ENCODE assay signal across 1 cellular context in genomic region chr12:46385439-46385838, GRCh38.
A peak's percentile ranks its signal among the peaks of the same experiment; 100 is the strongest.
TF ChIP-seq lines count a peak whose summit lies in the region.

No MANE protein-coding gene starts in this region.

TF ChIP-seq in K562, 482 proteins besides CTCF, POLR2A, EP300 and RAD21 (continued from another document and continues in another):
- TF ChIP-seq HNRNPLL (IDR thresholded peaks at IDR 0.05; ENCODE audit: low read depth, low read length, poor library complexity, severe bottlenecking) (no peak), MLX (CRISPR knock-in tag; conservative IDR thresholded peaks at IDR 0.05) (0 out of 4 replicates have a peak, but pooled peaks of 1 of the 2 experiments have one; percentile 78), U2AF1 (optimal IDR thresholded peaks at IDR 0.05; ENCODE audit: low read depth, low read length) (no peak), MTA1 (IDR thresholded peaks at IDR 0.05; ENCODE audit: borderline replicate concordance) (no peak), HDAC6 (IDR thresholded peaks at IDR 0.05; ENCODE audit: low read depth, low read length) (no peak), RBFOX2 (IDR thresholded peaks at IDR 0.05; ENCODE audit: low read depth, low read length) (0 out of 2 replicates have a peak, but pooled peaks have one; percentile 5), ZNF592 (IDR thresholded peaks at IDR 0.05) (peak; percentile 65), ESRRB (CRISPR knock-in tag; IDR thresholded peaks at IDR 0.05; ENCODE audit: borderline replicate concordance) (no peak), YY1 (IDR thresholded peaks at IDR 0.05; ENCODE audit: borderline replicate concordance in 1 of 3, control insufficient read depth in 1 of 3, extremely low read depth in 1 of 3, insufficient read depth in 3 of 3, insufficient read length in 1 of 3, insufficient replicate concordance in 2 of 3, low read depth in 1 of 3, low read length in 2 of 3) (no peak), MGA (IDR thresholded peaks at IDR 0.05) (0 out of 2 replicates have a peak, but pooled peaks have one; percentile 13), PML (IDR thresholded peaks at IDR 0.05; ENCODE audit: low read length) (no peak), POLR2AphosphoS2 (IDR thresholded peaks at IDR 0.05; ENCODE audit: low read length) (no peak), ZNF253 (CRISPR knock-in tag; conservative IDR thresholded peaks at IDR 0.05) (no peak), HBP1 (CRISPR knock-in tag; IDR thresholded peaks at IDR 0.05) (0 out of 2 replicates have a peak, but pooled peaks have one; percentile 33), ZNF76 (CRISPR knock-in tag; IDR thresholded peaks at IDR 0.05; ENCODE audit: borderline replicate concordance) (0 out of 2 replicates have a peak, but pooled peaks have one; percentile 37), CEBPG (CRISPR knock-in tag; IDR thresholded peaks at IDR 0.05) (no peak), CEBPG (tag; conservative IDR thresholded peaks at IDR 0.05 in 1 of 2, IDR thresholded peaks at IDR 0.05 in 1 of 2) (0 out of 4 replicates have a peak, but pooled peaks of 1 of the 2 experiments have one; percentile 3), HMGN3 (IDR thresholded peaks at IDR 0.05; ENCODE audit: borderline replicate concordance, extremely low read depth, insufficient read length, low read depth, low read length) (no peak)
- TF ChIP-seq, protein P1, sequence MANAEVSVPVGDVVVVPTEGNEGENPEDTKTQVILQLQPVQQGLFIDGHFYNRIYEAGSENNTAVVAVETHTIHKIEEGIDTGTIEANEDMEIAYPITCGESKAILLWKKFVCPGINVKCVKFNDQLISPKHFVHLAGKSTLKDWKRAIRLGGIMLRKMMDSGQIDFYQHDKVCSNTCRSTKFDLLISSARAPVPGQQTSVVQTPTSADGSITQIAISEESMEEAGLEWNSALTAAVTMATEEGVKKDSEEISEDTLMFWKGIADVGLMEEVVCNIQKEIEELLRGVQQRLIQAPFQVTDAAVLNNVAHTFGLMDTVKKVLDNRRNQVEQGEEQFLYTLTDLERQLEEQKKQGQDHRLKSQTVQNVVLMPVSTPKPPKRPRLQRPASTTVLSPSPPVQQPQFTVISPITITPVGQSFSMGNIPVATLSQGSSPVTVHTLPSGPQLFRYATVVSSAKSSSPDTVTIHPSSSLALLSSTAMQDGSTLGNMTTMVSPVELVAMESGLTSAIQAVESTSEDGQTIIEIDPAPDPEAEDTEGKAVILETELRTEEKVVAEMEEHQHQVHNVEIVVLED (CRISPR knock-in tag; IDR thresholded peaks at IDR 0.05): no peak
- TF ChIP-seq, protein P2, sequence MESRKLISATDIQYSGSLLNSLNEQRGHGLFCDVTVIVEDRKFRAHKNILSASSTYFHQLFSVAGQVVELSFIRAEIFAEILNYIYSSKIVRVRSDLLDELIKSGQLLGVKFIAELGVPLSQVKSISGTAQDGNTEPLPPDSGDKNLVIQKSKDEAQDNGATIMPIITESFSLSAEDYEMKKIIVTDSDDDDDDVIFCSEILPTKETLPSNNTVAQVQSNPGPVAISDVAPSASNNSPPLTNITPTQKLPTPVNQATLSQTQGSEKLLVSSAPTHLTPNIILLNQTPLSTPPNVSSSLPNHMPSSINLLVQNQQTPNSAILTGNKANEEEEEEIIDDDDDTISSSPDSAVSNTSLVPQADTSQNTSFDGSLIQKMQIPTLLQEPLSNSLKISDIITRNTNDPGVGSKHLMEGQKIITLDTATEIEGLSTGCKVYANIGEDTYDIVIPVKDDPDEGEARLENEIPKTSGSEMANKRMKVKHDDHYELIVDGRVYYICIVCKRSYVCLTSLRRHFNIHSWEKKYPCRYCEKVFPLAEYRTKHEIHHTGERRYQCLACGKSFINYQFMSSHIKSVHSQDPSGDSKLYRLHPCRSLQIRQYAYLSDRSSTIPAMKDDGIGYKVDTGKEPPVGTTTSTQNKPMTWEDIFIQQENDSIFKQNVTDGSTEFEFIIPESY (CRISPR knock-in tag; IDR thresholded peaks at IDR 0.05): no peak
- TF ChIP-seq, protein P3, sequence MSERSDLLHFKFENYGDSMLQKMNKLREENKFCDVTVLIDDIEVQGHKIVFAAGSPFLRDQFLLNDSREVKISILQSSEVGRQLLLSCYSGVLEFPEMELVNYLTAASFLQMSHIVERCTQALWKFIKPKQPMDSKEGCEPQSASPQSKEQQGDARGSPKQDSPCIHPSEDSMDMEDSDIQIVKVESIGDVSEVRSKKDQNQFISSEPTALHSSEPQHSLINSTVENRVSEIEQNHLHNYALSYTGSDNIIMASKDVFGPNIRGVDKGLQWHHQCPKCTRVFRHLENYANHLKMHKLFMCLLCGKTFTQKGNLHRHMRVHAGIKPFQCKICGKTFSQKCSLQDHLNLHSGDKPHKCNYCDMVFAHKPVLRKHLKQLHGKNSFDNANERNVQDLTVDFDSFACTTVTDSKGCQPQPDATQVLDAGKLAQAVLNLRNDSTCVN (CRISPR knock-in tag; IDR thresholded peaks at IDR 0.05): no peak
- TF ChIP-seq, protein P4, sequence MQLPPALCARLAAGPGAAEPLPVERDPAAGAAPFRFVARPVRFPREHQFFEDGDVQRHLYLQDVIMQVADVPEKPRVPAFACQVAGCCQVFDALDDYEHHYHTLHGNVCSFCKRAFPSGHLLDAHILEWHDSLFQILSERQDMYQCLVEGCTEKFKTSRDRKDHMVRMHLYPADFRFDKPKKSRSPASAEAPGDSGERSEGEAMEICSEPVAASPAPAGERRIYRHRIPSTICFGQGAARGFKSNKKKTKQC (CRISPR knock-in tag; IDR thresholded peaks at IDR 0.05): no peak
- TF ChIP-seq, protein P5, sequence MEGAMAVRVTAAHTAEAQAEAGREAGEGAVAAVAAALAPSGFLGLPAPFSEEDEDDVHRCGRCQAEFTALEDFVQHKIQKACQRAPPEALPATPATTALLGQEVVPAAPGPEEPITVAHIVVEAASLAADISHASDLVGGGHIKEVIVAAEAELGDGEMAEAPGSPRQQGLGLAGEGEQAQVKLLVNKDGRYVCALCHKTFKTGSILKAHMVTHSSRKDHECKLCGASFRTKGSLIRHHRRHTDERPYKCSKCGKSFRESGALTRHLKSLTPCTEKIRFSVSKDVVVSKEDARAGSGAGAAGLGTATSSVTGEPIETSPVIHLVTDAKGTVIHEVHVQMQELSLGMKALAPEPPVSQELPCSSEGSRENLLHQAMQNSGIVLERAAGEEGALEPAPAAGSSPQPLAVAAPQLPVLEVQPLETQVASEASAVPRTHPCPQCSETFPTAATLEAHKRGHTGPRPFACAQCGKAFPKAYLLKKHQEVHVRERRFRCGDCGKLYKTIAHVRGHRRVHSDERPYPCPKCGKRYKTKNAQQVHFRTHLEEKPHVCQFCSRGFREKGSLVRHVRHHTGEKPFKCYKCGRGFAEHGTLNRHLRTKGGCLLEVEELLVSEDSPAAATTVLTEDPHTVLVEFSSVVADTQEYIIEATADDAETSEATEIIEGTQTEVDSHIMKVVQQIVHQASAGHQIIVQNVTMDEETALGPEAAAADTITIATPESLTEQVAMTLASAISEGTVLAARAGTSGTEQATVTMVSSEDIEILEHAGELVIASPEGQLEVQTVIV (CRISPR knock-in tag; IDR thresholded peaks at IDR 0.05; ENCODE audit: borderline replicate concordance): no peak
